1 cellular context compared by ENCODE assay signal in the genomic region with DNA sequence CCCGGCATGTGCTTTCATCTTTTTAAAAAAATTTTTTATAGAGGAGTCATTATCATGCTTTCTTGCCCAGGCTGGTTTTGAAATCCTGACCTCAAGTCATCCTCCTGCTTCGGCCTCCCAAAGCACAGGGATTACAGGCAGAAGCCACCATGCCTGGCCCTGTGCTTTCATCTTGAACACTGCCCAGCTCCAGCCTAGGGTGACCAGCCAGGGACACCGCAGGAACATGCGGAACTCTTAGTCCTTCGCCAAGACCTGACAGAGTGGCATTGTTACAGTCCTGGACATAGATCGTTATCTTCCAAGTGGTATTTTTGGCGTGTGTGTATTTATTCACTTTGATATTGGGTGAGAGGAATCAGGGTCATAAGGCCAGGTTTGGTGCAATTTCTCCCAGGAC.
TF ChIP-seq lines count a peak whose summit lies in the region.

No MANE protein-coding gene starts in this region.

TF ChIP-seq in HCT116, 20 proteins besides CTCF, POLR2A, EP300 and RAD21 (continued from another document):
- no peak for TF ChIP-seq REST (IDR thresholded peaks at IDR 0.05; ENCODE audit: low read depth)
- TF ChIP-seq ELF1 (IDR thresholded peaks at IDR 0.05; ENCODE audit: borderline replicate concordance, low read depth), result no peak
- TF ChIP-seq SRF (IDR thresholded peaks at IDR 0.05; ENCODE audit: low read depth), result no peak
TF ChIP-seq in HCT116: peak in this region for 0.
